Comparison of ENCODE assay signal across 1 cellular context in the genomic region with DNA sequence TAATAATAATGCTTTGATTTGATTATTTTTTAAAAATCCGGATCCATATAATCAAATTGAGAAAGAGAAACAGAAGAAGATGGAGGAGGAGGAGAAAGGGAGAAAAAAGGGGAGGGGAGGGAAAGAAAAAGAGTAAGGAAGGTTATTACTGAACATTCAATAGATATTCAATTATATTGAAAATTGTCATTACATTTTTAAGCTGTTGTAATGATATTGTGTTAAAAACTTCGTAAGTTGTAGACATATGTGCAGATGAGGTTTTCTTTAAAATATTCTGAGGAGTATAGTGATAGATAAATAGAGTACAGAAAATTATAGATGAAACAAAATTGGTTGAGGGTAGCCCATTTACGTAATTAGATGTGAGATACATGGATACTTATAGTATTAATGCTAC.
A peak's percentile ranks its signal among the peaks of the same experiment; 100 is the strongest.
TF ChIP-seq lines count a peak whose summit lies in the region.

No MANE protein-coding gene starts in this region.

TF ChIP-seq in K562, 482 proteins besides CTCF, POLR2A, EP300 and RAD21:
- TF ChIP-seq ZNF592 (IDR thresholded peaks at IDR 0.05): no peak
- peak; percentile 84 for TF ChIP-seq HNRNPK (IDR thresholded peaks at IDR 0.05; ENCODE audit: low read depth, low read length, poor library complexity, severe bottlenecking)
